In genomic region chr6:53956068-53956711, GRCh38 we compare ENCODE assay signal across 9 cellular contexts.
DNase-seq lines count a peak whose midpoint lies in the region; ATAC-seq, FAIRE-seq and TF ChIP-seq lines count a peak whose summit lies in the region.
"Had no signal": no experiment of that assay in that cellular context is flagged by ENCODE, and none has a peak within 500 bp of the region (broad histone marks: within the 10 kb centered on the region; RNA-seq: fewer than 3 reads in every experiment).

No MANE protein-coding gene starts in this region.

- H3K27me3 Mint-ChIP-seq in CD8-positive, alpha-beta T cell (ENCODE audit: low read depth): peaks cover 5% of the 10 kb centered on the region

- H2AFZ ChIP-seq in KMS-11 (ENCODE audit: low read depth): peak overlapping the region; percentile 7; the same call in 1 of the 2 replicates
- no peak overlapping the region for H2AFZ ChIP-seq in PC-9

- H3K9me2 ChIP-seq in DOHH2 (replicated peaks; ENCODE audit: control insufficient read depth, low read length): no peaks in the 10 kb centered on the region
- H3K9me2 ChIP-seq in PC-9 (ENCODE audit: insufficient read depth): no peaks in the 10 kb centered on the region

- intact Hi-C loops in PC-9 (cut with micrococcal nuclease; ENCODE audit: unreplicated experiment) (loop anchor here (1.0 to 10.0 kb wide), 7 partner anchors 162 to 851 kb away; no protein-coding TSS in a partner anchor), dorsolateral prefrontal cortex (cut with DNase I) (loop anchor here (1.0 to 10.0 kb wide), 4 partner anchors 94 to 231 kb away; no protein-coding TSS in a partner anchor)
- intact Hi-C loops in CD8-positive, alpha-beta T cell (cut with DNase I, micrococcal nuclease): no loop called here

- H4K20me1 ChIP-seq in DOHH2 (ENCODE audit: control insufficient read depth, insufficient read depth, low read depth, low read length) (no peaks in the 10 kb centered on the region), KMS-11 (ENCODE audit: insufficient read depth) (no peaks in the 10 kb centered on the region), PC-9 (ENCODE audit: insufficient read depth) (no peaks in the 10 kb centered on the region)

- peak; percentile 46 for TF ChIP-seq CTCF in DOHH2 (IDR thresholded peaks at IDR 0.05; ENCODE audit: low read depth, low read length, poor library complexity, severe bottlenecking)
- TF ChIP-seq CTCF in KMS-11 (conservative IDR thresholded peaks at IDR 0.05; ENCODE audit: low read depth, low read length): peak; percentile 71
- TF ChIP-seq CTCF in PC-9 (conservative IDR thresholded peaks at IDR 0.05): peak; percentile 88
- peak; percentile 31 to 93 (median 84) for TF ChIP-seq CTCF in dorsolateral prefrontal cortex (IDR thresholded peaks at IDR 0.05 in 54 of 56, conservative IDR thresholded peaks at IDR 0.05 in 2 of 56; ENCODE audit: low read depth in 1 of 56, partially characterized antibody in 56 of 56)
- peak; percentile 34 for TF ChIP-seq CTCF in liver (IDR thresholded peaks at IDR 0.05; ENCODE audit: low read depth, low read length, missing input control)
- TF ChIP-seq CTCF in CD8-positive, alpha-beta T cell (IDR thresholded peaks at IDR 0.05): no peak

- H3F3A ChIP-seq in DOHH2 (ENCODE audit: control insufficient read depth, insufficient read depth) (no peaks in the 10 kb centered on the region), PC-9 (ENCODE audit: insufficient read depth, low read depth) (no peaks in the 10 kb centered on the region)

- BruUV-seq in PC-9 (replicated peaks; lab: Mats Ljungman, UMichigan): no TSS peak

- POLR2A ChIA-PET in PC-9 (lab: Charles Lee; ENCODE audit: unreplicated experiment): no interaction called here
- POLR2A ChIA-PET in CD8-positive, alpha-beta T cell (lab: Charles Lee): no interaction called here

- H3K36me3 ChIP-seq in DOHH2 (ENCODE audit: control insufficient read depth, low read length): no peaks in the 10 kb centered on the region
- no peaks in the 10 kb centered on the region for H3K36me3 ChIP-seq in KMS-11 (ENCODE audit: insufficient read depth)
- no peaks in the 10 kb centered on the region for H3K36me3 ChIP-seq in PC-9 (ENCODE audit: low read depth)
- no peaks in the 10 kb centered on the region for H3K36me3 ChIP-seq in liver (ENCODE audit: control insufficient read depth in 4 of 4, insufficient read depth in 3 of 4, low read depth in 1 of 4, low read length in 3 of 4)
- H3K36me3 ChIP-seq in CD8-positive, alpha-beta T cell (ENCODE audit: insufficient read depth, low read length): no peaks in the 10 kb centered on the region

- TF ChIP-seq RAD21 in liver (IDR thresholded peaks at IDR 0.05): peak; percentile 57 to 81

- H3K4me1 Mint-ChIP-seq in CD8-positive, alpha-beta T cell (ENCODE audit: low read depth): no peaks in the 10 kb centered on the region

- no peaks in the 10 kb centered on the region for H3K36me3 Mint-ChIP-seq in CD8-positive, alpha-beta T cell

- H3K27ac ChIP-seq in DOHH2 (ENCODE audit: low read depth, low read length): no peak overlapping the region
- no peak overlapping the region for H3K27ac ChIP-seq in KMS-11
- H3K27ac ChIP-seq in PC-9: no peak overlapping the region
- H3K27ac ChIP-seq in dorsolateral prefrontal cortex: peak overlapping the region in 1 of 59 donors; percentile 26
- no peak overlapping the region for H3K27ac ChIP-seq in liver (ENCODE audit: low read depth in 1 of 2, low read length in 2 of 2)
- H3K27ac ChIP-seq in CD8-positive, alpha-beta T cell (ENCODE audit: low read depth, low read length): no peak overlapping the region

- 40% methylated on average over 6 of the region's 6 CpGs for WGBS in liver

- H3K9me3 Mint-ChIP-seq in CD8-positive, alpha-beta T cell: peaks cover 4% of the 10 kb centered on the region

- H3K4me1 ChIP-seq in DOHH2 (ENCODE audit: control insufficient read depth, low read length) (no peaks in the 10 kb centered on the region), KMS-11 (ENCODE audit: low read depth, poor library complexity, severe bottlenecking) (peaks cover 6% of the 10 kb centered on the region), PC-9 (replicated peaks; ENCODE audit: insufficient read depth) (no peaks in the 10 kb centered on the region), liver (ENCODE audit: control insufficient read depth in 4 of 4, insufficient read depth in 4 of 4, low read length in 3 of 4) (no peaks in the 10 kb centered on the region)
- no peaks in the 10 kb centered on the region for H3K4me1 ChIP-seq in CD8-positive, alpha-beta T cell (ENCODE audit: insufficient read depth, low read length)

- FAIRE-seq in urothelium cell line (lab: Jason Lieb, UNC): peak; percentile 46
- FAIRE-seq: TTC549 had no signal

- H3K27ac Mint-ChIP-seq in CD8-positive, alpha-beta T cell: no peak overlapping the region

- ATAC-seq in GM21390 (IDR thresholded peaks at IDR 0.05; ENCODE audit: unreplicated experiment): peak; percentile 49
- ATAC-seq in CD8-positive, alpha-beta T cell: no peak

- no peak overlapping the region for H3K4me3 Mint-ChIP-seq in CD8-positive, alpha-beta T cell

- H3K27me3 ChIP-seq in DOHH2 (ENCODE audit: control insufficient read depth, low read length) (peaks cover 21% of the 10 kb centered on the region), KMS-11 (ENCODE audit: insufficient read depth, low read depth) (no peaks in the 10 kb centered on the region), PC-9 (ENCODE audit: insufficient read depth, low read depth) (no peaks in the 10 kb centered on the region), dorsolateral prefrontal cortex (no peaks in the 10 kb centered on the region), liver (ENCODE audit: control insufficient read depth in 4 of 4, insufficient read depth in 4 of 4, low read length in 3 of 4) (no peaks in the 10 kb centered on the region)
- no peaks in the 10 kb centered on the region for H3K27me3 ChIP-seq in CD8-positive, alpha-beta T cell (ENCODE audit: insufficient read depth, low read length)

- H3K4me3 ChIP-seq in DOHH2 (ENCODE audit: low read length) (no peak overlapping the region), KMS-11 (IDR thresholded peaks at IDR 0.05; ENCODE audit: insufficient read depth, low read depth, low read length) (no peak overlapping the region), PC-9 (no peak overlapping the region), dorsolateral prefrontal cortex (no peak overlapping the region), liver (ENCODE audit: low read depth in 1 of 3, low read length in 3 of 3) (no peak overlapping the region)
- H3K4me3 ChIP-seq in CD8-positive, alpha-beta T cell (ENCODE audit: low read depth, low read length): no peak overlapping the region

- CTCF ChIA-PET in PC-9 (lab: Charles Lee): interaction anchor here (0.6 to 2.1 kb wide), 10 partner anchors 29 to 470 kb away, joined by 3 to 23 read pairs (median 10); partner anchors contain the start of gene LRRC1
- CTCF ChIA-PET in CD8-positive, alpha-beta T cell (lab: Charles Lee): no interaction called here

- H3K9me3 ChIP-seq in DOHH2 (ENCODE audit: control insufficient read depth, insufficient read depth, low read length) (0 out of 2 replicates have a peak, but pooled peaks cover 2% of the 10 kb centered on the region), PC-9 (ENCODE audit: insufficient read depth, low read depth) (no peaks in the 10 kb centered on the region), liver (ENCODE audit: control insufficient read depth in 4 of 4, low read length in 3 of 4) (peaks cover 0 to 4% (median under 1%) of the 10 kb centered on the region in 4 donors)
- H3K9me3 ChIP-seq in CD8-positive, alpha-beta T cell (ENCODE audit: low read length): no peaks in the 10 kb centered on the region

- H3K79me2 ChIP-seq in DOHH2 (ENCODE audit: control insufficient read depth, low read length) (no peaks in the 10 kb centered on the region), KMS-11 (ENCODE audit: insufficient read depth, low read depth) (no peaks in the 10 kb centered on the region), PC-9 (ENCODE audit: low read depth) (no peaks in the 10 kb centered on the region)

- DNase-seq in PC-9 (peak; percentile 70 to 80), dorsolateral prefrontal cortex (peak; percentile 13 to 85 (median 80)), urothelium cell line (ENCODE audit: low spot score) (peak; percentile 83)
- no peak for DNase-seq in CD8-positive, alpha-beta T cell

- H3K9ac ChIP-seq in KMS-11 (no peak overlapping the region), liver (ENCODE audit: low read depth in 1 of 2, low read length in 2 of 2) (no peak overlapping the region)

- H3K4me2 ChIP-seq in DOHH2 (ENCODE audit: low read length): no peak overlapping the region
- H3K4me2 ChIP-seq in KMS-11: no peak overlapping the region
- no peak overlapping the region for H3K4me2 ChIP-seq in PC-9

TF ChIP-seq in liver, 16 proteins besides CTCF, POLR2A, EP300 and RAD21 (continues in another document):
- TF ChIP-seq FOXA2 (IDR thresholded peaks at IDR 0.05) (no peak), HNF4G (IDR thresholded peaks at IDR 0.05) (no peak), JUND (IDR thresholded peaks at IDR 0.05) (no peak), REST (IDR thresholded peaks at IDR 0.05) (no peak), ATF3 (IDR thresholded peaks at IDR 0.05) (no peak), HNF4A (conservative IDR thresholded peaks at IDR 0.05) (no peak)

Comparison
In these comparisons a context has a peak if more than half of its experiments do, and no peak if none do; other contexts are left out.
1. DNase-seq: peak in PC-9 (2 of 2), dorsolateral prefrontal cortex (10 of 10) and urothelium cell line (single experiment); none in CD8-positive, alpha-beta T cell (0 of 7).
2. intact Hi-C loops: an anchor here in PC-9 (1.0 to 10.0 kb wide) and dorsolateral prefrontal cortex (1.0 to 10.0 kb wide); none called in CD8-positive, alpha-beta T cell.